ENCODE assay signal across 17 cellular contexts in genomic region chr16:26391833-26392232, GRCh38.
A peak's percentile ranks its signal among the peaks of the same experiment; 100 is the strongest.
DNase-seq lines count a peak whose midpoint lies in the region; ATAC-seq, FAIRE-seq and TF ChIP-seq lines count a peak whose summit lies in the region.
"Had no signal": no experiment of that assay in that cellular context is flagged by ENCODE, and none has a peak within 500 bp of the region (broad histone marks: within the 10 kb centered on the region; RNA-seq: fewer than 3 reads in every experiment).

No MANE protein-coding gene starts in this region.

- TF ChIP-seq RAD21 in HepG2 (CRISPR knock-in tag; IDR thresholded peaks at IDR 0.05) (no peak), H1 (IDR thresholded peaks at IDR 0.05 in 1 of 2, conservative IDR thresholded peaks at IDR 0.05 in 1 of 2; ENCODE audit: low read depth in 2 of 2, low read length in 2 of 2) (no peak)

- no peak for TF ChIP-seq EP300 in HepG2 (IDR thresholded peaks at IDR 0.05; ENCODE audit: low read depth in 2 of 2, low read length in 2 of 2)
- no peak for TF ChIP-seq EP300 in HepG2 (CRISPR knock-in tag; IDR thresholded peaks at IDR 0.05; ENCODE audit: borderline replicate concordance)
- TF ChIP-seq EP300 in H1 (IDR thresholded peaks at IDR 0.05; ENCODE audit: borderline replicate concordance in 1 of 2, low read depth in 2 of 2, low read length in 2 of 2): no peak

- no peak overlapping the region for H3K27ac Mint-ChIP-seq in neural progenitor cell
- H3K27ac Mint-ChIP-seq: B cell; CD4-positive, alpha-beta T cell had no signal

- no peak overlapping the region for H2BK5ac ChIP-seq in H1 (ENCODE audit: low read depth, low read length)

- H4K20me1 ChIP-seq in HepG2 (ENCODE audit: insufficient read depth, low read length) (no peaks in the 10 kb centered on the region), H1 (replicated peaks in 1 of 2; ENCODE audit: control insufficient read depth in 1 of 2, insufficient read depth in 2 of 2, low read length in 2 of 2) (no peaks in the 10 kb centered on the region), neural progenitor cell (ENCODE audit: low read depth) (no peaks in the 10 kb centered on the region)

- H3K56ac ChIP-seq in H1 (replicated peaks; ENCODE audit: insufficient read length, low read depth, low read length): no peak overlapping the region

- no peak overlapping the region for H4K91ac ChIP-seq in H1 (replicated peaks; ENCODE audit: insufficient read length, low read length)

- H4K8ac ChIP-seq in H1 (ENCODE audit: extremely low read depth, insufficient read depth, low read length): no peak overlapping the region

- H3K36me3 ChIP-seq in HepG2 (replicated peaks in 1 of 2; ENCODE audit: control insufficient read depth in 1 of 2, insufficient read depth in 2 of 2, low read length in 2 of 2): no peaks in the 10 kb centered on the region
- H3K36me3 ChIP-seq in right lobe of liver: no peaks in the 10 kb centered on the region
- no peaks in the 10 kb centered on the region for H3K36me3 ChIP-seq in H1 (ENCODE audit: control insufficient read depth in 2 of 4, insufficient read depth in 4 of 4, low read length in 3 of 4)
- no peaks in the 10 kb centered on the region for H3K36me3 ChIP-seq in neural progenitor cell
- H3K36me3 ChIP-seq: HAP-1 had no signal

- no peaks in the 10 kb centered on the region for H3K79me1 ChIP-seq in H1 (ENCODE audit: low read depth, low read length)

- H3F3A ChIP-seq in neural progenitor cell (ENCODE audit: low read depth): peaks cover 5% of the 10 kb centered on the region

- H3K4me2 ChIP-seq in HepG2 (ENCODE audit: low read depth, low read length) (no peak overlapping the region), H1 (ENCODE audit: insufficient read depth in 1 of 2, low read depth in 2 of 2, low read length in 2 of 2) (no peak overlapping the region), neural progenitor cell (no peak overlapping the region)

- in situ Hi-C loops in HepG2 (cut with HindIII; ENCODE audit: extremely low pct_ligation_motif_present, low pct_unique_long_range_greater_than_20kb): no loop called here

- TF ChIP-seq POLR2A in HepG2 (IDR thresholded peaks at IDR 0.05; ENCODE audit: insufficient read depth in 1 of 2, low read depth in 2 of 2, low read length in 2 of 2) (no peak), right lobe of liver (IDR thresholded peaks at IDR 0.05) (no peak), H1 (IDR thresholded peaks at IDR 0.05; ENCODE audit: control extremely low read depth in 1 of 2, low read depth in 2 of 2, low read length in 2 of 2) (no peak)

- intact Hi-C loops in HepG2 (cut with micrococcal nuclease; ENCODE audit: unreplicated experiment) (no loop called here), right lobe of liver (cut with DNase I) (no loop called here)

- POLR2A ChIA-PET in HepG2 (lab: Yijun Ruan, JAX): no interaction called here
- POLR2A ChIA-PET in H1 (lab: Charles Lee; ENCODE audit: partially characterized antibody): no interaction called here

- H2BK20ac ChIP-seq in H1 (ENCODE audit: low read length): no peak overlapping the region

- H3K23me2 ChIP-seq in H1 (ENCODE audit: low read depth, low read length): peaks cover 2% of the 10 kb centered on the region; the same call in 1 of the 2 replicates

- H3K9ac ChIP-seq in HepG2 (ENCODE audit: insufficient read depth, low read depth, low read length): no peak overlapping the region
- H3K9ac ChIP-seq in H1 (replicated peaks in 1 of 4; ENCODE audit: extremely low read depth in 1 of 4, low read depth in 3 of 4, low read length in 3 of 4): no peak overlapping the region
- H3K9ac ChIP-seq in neural progenitor cell: no peak overlapping the region

- no peak overlapping the region for H2BK12ac ChIP-seq in H1 (ENCODE audit: low read depth, low read length)

- H2AFZ ChIP-seq in HepG2 (ENCODE audit: low read length) (no peak overlapping the region), H1 (ENCODE audit: low read length) (peak overlapping the region; percentile 80), neural progenitor cell (replicated peaks) (peak overlapping the region; percentile 63)

- no peak overlapping the region for H4K5ac ChIP-seq in H1 (ENCODE audit: insufficient read length, low read depth, low read length)

- H3K79me2 ChIP-seq in HepG2 (ENCODE audit: insufficient read depth, low read length) (no peaks in the 10 kb centered on the region), H1 (ENCODE audit: control insufficient read depth in 1 of 2, insufficient read depth in 2 of 2, low read length in 2 of 2) (no peaks in the 10 kb centered on the region), neural progenitor cell (ENCODE audit: low read depth) (no peaks in the 10 kb centered on the region)

- DNase-seq in HepG2 (ENCODE audit: low spot score) (no peak), right lobe of liver (no peak), NCI-H82 treated with DMSO at 0.1 percent for 48 hours (lab: John Stamatoyannopoulos, UW; ENCODE audit: unreplicated experiment) (peak; percentile 7), H1 (ENCODE audit: low read depth in 1 of 2, low spot score in 2 of 2) (no peak), neural progenitor cell (ENCODE audit: low spot score) (no peak)
- DNase-seq: 8988T; C1 segment of cervical spinal cord; Calu3; CD4-positive, alpha-beta T cell; DMS 273 treated with DMSO at 0.1 percent for 48 hours; GOT3 had no signal

- H3K9me3 Mint-ChIP-seq in neural progenitor cell: peaks cover 2% of the 10 kb centered on the region
- H3K9me3 Mint-ChIP-seq: CD4-positive, alpha-beta T cell had no signal

- no peak overlapping the region for H2AK5ac ChIP-seq in H1 (ENCODE audit: low read depth, low read length)

- H3K4me1 ChIP-seq in HepG2 (ENCODE audit: insufficient read depth, low read length): no peaks in the 10 kb centered on the region
- no peaks in the 10 kb centered on the region for H3K4me1 ChIP-seq in right lobe of liver
- H3K4me1 ChIP-seq in H1 (replicated peaks in 1 of 4; ENCODE audit: control insufficient read depth in 3 of 4, insufficient read depth in 4 of 4, low read length in 3 of 4): no peaks in the 10 kb centered on the region
- H3K4me1 ChIP-seq in neural progenitor cell: peaks cover 1% of the 10 kb centered on the region
- H3K4me1 ChIP-seq: HAP-1 had no signal

- H3K23ac ChIP-seq in H1 (ENCODE audit: insufficient read length): no peak overlapping the region

- H3K4ac ChIP-seq in H1 (replicated peaks; ENCODE audit: insufficient read length, low read depth, low read length): no peak overlapping the region

- H3K18ac ChIP-seq in H1 (ENCODE audit: extremely low read depth, low read length): no peak overlapping the region

- no TSS peak for BruUV-seq in HepG2 (replicated peaks; lab: Mats Ljungman, UMichigan)

- H2BK15ac ChIP-seq in H1 (ENCODE audit: low read length): no peak overlapping the region

- H3K27ac ChIP-seq in HepG2 (ENCODE audit: extremely low read length, insufficient read depth, low read length) (no peak overlapping the region), right lobe of liver (no peak overlapping the region), H1 (ENCODE audit: low read depth, low read length) (no peak overlapping the region), neural progenitor cell (no peak overlapping the region)
- H3K27ac ChIP-seq: HL-60 had no signal

- H3K4me3 ChIP-seq in HepG2 (replicated peaks in 1 of 3; ENCODE audit: insufficient read depth in 1 of 3, low read depth in 2 of 3, low read length in 3 of 3): no peak overlapping the region
- no peak overlapping the region for H3K4me3 ChIP-seq in right lobe of liver
- no peak overlapping the region for H3K4me3 ChIP-seq in H1 (ENCODE audit: extremely low read depth in 1 of 4, insufficient read depth in 2 of 4, low read depth in 3 of 4, low read length in 4 of 4)
- H3K4me3 ChIP-seq in neural progenitor cell: no peak overlapping the region
- H3K4me3 ChIP-seq: HAP-1 had no signal

- CTCF ChIA-PET in HepG2 (lab: Yijun Ruan, JAX; ENCODE audit: low intra/inter-chr PET ratio, low total read pairs): no interaction called here
- CTCF ChIA-PET in H1 (lab: Charles Lee; ENCODE audit: partially characterized antibody): no interaction called here

- no peak overlapping the region for H2BK120ac ChIP-seq in H1 (replicated peaks; ENCODE audit: low read depth, low read length)

- peaks cover 7% of the 10 kb centered on the region for H3K27me3 Mint-ChIP-seq in neural progenitor cell (ENCODE audit: insufficient read depth, low read depth)

- peaks cover 7% of the 10 kb centered on the region for H3K4me1 Mint-ChIP-seq in neural progenitor cell
- H3K4me1 Mint-ChIP-seq: B cell had no signal

- H3K9me3 ChIP-seq in HepG2 (ENCODE audit: low read length) (no peaks in the 10 kb centered on the region), right lobe of liver (no peaks in the 10 kb centered on the region), H1 (ENCODE audit: insufficient read depth in 2 of 2, low read depth in 1 of 2, low read length in 1 of 2) (no peaks in the 10 kb centered on the region), neural progenitor cell (ENCODE audit: low read depth) (no peaks in the 10 kb centered on the region)
- H3K9me3 ChIP-seq: HAP-1 had no signal

- H3K27me3 ChIP-seq in HepG2 (ENCODE audit: control insufficient read depth in 1 of 2, insufficient read depth in 2 of 2, low read length in 2 of 2) (no peaks in the 10 kb centered on the region), right lobe of liver (no peaks in the 10 kb centered on the region), H1 (replicated peaks in 1 of 4; ENCODE audit: control insufficient read depth in 3 of 4, extremely low read depth in 1 of 4, insufficient read depth in 3 of 4, low read length in 3 of 4) (no peaks in the 10 kb centered on the region; a peak in 1 of 7 replicates), neural progenitor cell (no peaks in the 10 kb centered on the region)

- H3K4me3 Mint-ChIP-seq in neural progenitor cell: no peak overlapping the region
- H3K4me3 Mint-ChIP-seq: B cell; CD4-positive, alpha-beta T cell had no signal

- no peak for ATAC-seq in HepG2
- no peak for ATAC-seq in right lobe of liver
- ATAC-seq in GM18868 (IDR thresholded peaks at IDR 0.05; ENCODE audit: unreplicated experiment): no peak
- ATAC-seq in HG03457 (IDR thresholded peaks at IDR 0.05; ENCODE audit: unreplicated experiment): no peak
- no peak for ATAC-seq in HG02678 (IDR thresholded peaks at IDR 0.05; ENCODE audit: unreplicated experiment)

- FAIRE-seq in HepG2 (lab: Jason Lieb, UNC): no peak
- FAIRE-seq in H1 (lab: Jason Lieb, UNC): peak; percentile 39

- H3K36me3 Mint-ChIP-seq in neural progenitor cell: no peaks in the 10 kb centered on the region

- no peak overlapping the region for H3K14ac ChIP-seq in H1 (ENCODE audit: insufficient read length)

- TF ChIP-seq CTCF in HepG2 (CRISPR knock-in tag; IDR thresholded peaks at IDR 0.05): no peak
- no peak for TF ChIP-seq CTCF in right lobe of liver (IDR thresholded peaks at IDR 0.05)
- no peak for TF ChIP-seq CTCF in H1 (IDR thresholded peaks at IDR 0.05; ENCODE audit: control extremely low read depth in 1 of 3, insufficient read depth in 1 of 3, low read depth in 1 of 3, low read length in 3 of 3)
- no peak for TF ChIP-seq CTCF in neural progenitor cell (IDR thresholded peaks at IDR 0.05)

TF ChIP-seq in H1, 55 proteins besides CTCF, POLR2A, EP300 and RAD21 (continues in another document):
- TF ChIP-seq CTBP2 (IDR thresholded peaks at IDR 0.05; ENCODE audit: borderline replicate concordance, insufficient read depth, insufficient read length, low read length) (no peak), NRF1 (IDR thresholded peaks at IDR 0.05; ENCODE audit: low read depth, low read length) (no peak), BRCA1 (IDR thresholded peaks at IDR 0.05; ENCODE audit: low read depth, low read length) (no peak)
